ENCODE assay signal across 11 cellular contexts in genomic region chr17:50218771-50219315, GRCh38. TPM values are rescaled to one million over a fixed set of nuclear protein-coding genes. Genes with fewer than 3 reads are reported as not detected.
A peak's percentile ranks its signal among the peaks of the same experiment; 100 is the strongest.
DNase-seq lines count a peak whose midpoint lies in the region; ATAC-seq and TF ChIP-seq lines count a peak whose summit lies in the region.
"Had no signal": no experiment of that assay in that cellular context is flagged by ENCODE, and none has a peak within 500 bp of the region (broad histone marks: within the 10 kb centered on the region; RNA-seq: fewer than 3 reads in every experiment).

No MANE protein-coding gene starts in this region.

- DNase-seq in left ventricle myocardium inferior (no peak), cardiac septum (ENCODE audit: low spot score) (no peak), brain pericyte (ENCODE audit: low read depth, low spot score) (peak; percentile 49), mesothelial cell of epicardium (ENCODE audit: low spot score in 2 of 2, unreplicated experiment in 2 of 2) (no peak), Ammon's horn (ENCODE audit: low spot score) (no peak), H7 (no peak)
- no peak for DNase-seq in stimulated activated CD4-positive, alpha-beta T cell treated with anti-CD3 and anti-CD28 coated beads, Interleukin-4, amount 100 ng/mL, for 1 hour
- DNase-seq: small intestine, WERI-Rb-1 had no signal

- peaks cover 62% of the 10 kb centered on the region for H3K4me1 Mint-ChIP-seq in mesothelial cell of epicardium

- peaks cover 26% of the 10 kb centered on the region for H3K27me3 ChIP-seq in left ventricle myocardium inferior (ENCODE audit: low read depth)
- H3K27me3 ChIP-seq in H7 (ENCODE audit: control insufficient read depth, insufficient read depth, low read length), result no peaks in the 10 kb centered on the region

- no peak for ATAC-seq in HG03342 (IDR thresholded peaks at IDR 0.05; ENCODE audit: unreplicated experiment)

- peak overlapping the region; percentile 96 for H3K27ac Mint-ChIP-seq in mesothelial cell of epicardium

- H3K27ac ChIP-seq in left ventricle myocardium inferior (replicated peaks), result peak overlapping the region; percentile 77
- H3K27ac ChIP-seq: WERI-Rb-1 had no signal

- no peaks in the 10 kb centered on the region for H3K27me3 Mint-ChIP-seq in mesothelial cell of epicardium (ENCODE audit: low read depth)

- H3K36me3 Mint-ChIP-seq in mesothelial cell of epicardium, result no peaks in the 10 kb centered on the region
- H3K36me3 Mint-ChIP-seq: CD14-positive monocyte had no signal

- H3K9me3 ChIP-seq in left ventricle myocardium inferior (replicated peaks), result no peaks in the 10 kb centered on the region

- H3K4me3 ChIP-seq in left ventricle myocardium inferior (no peak overlapping the region), H7 (ENCODE audit: insufficient read depth, low read depth, low read length) (no peak overlapping the region)

- peaks cover 56% of the 10 kb centered on the region for H3K4me1 ChIP-seq in left ventricle myocardium inferior

- no peaks in the 10 kb centered on the region for H3K9me3 Mint-ChIP-seq in mesothelial cell of epicardium

- H3K36me3 ChIP-seq in left ventricle myocardium inferior, result no peaks in the 10 kb centered on the region
- no peaks in the 10 kb centered on the region for H3K36me3 ChIP-seq in H7 (replicated peaks; ENCODE audit: control insufficient read depth, insufficient read depth, low read length)
- H3K36me3 ChIP-seq: WERI-Rb-1 had no signal

- intact Hi-C loops in left ventricle myocardium inferior (cut with micrococcal nuclease), result no loop called here
- intact Hi-C loops in cardiac septum (cut with DNase I), result no loop called here

- H3K4me3 Mint-ChIP-seq in mesothelial cell of epicardium, result no peak overlapping the region
- H3K4me3 Mint-ChIP-seq: CD14-positive monocyte had no signal

- TF ChIP-seq CTCF in left ventricle myocardium inferior (IDR thresholded peaks at IDR 0.05; ENCODE audit: borderline replicate concordance) (no peak), mesothelial cell of epicardium (IDR thresholded peaks at IDR 0.05; ENCODE audit: unreplicated experiment) (no peak)

RNA-seq across cellular contexts. Expression of gene COL1A1, which starts 17.4 kb away (rescaled TPM):
- total RNA-seq in left ventricle myocardium inferior (45.8 TPM), cardiac septum (142 TPM), mesothelial cell of epicardium (3,780 to 4,004 TPM (median 3,972 TPM) in 3 replicates)
- total RNA-seq in H7 (2014; rRNA removed; shearing (Covaris generic)), result 8.2 and 9.4 TPM in 2 replicates

RNA-seq across cellular contexts. Expression of gene SGCA, which starts 53.0 kb away (rescaled TPM):
- total RNA-seq in left ventricle myocardium inferior, result 137 TPM
- 159 TPM for total RNA-seq in cardiac septum
- total RNA-seq in mesothelial cell of epicardium, result not detected in 3 replicates
- 0.52 and 1.1 TPM in 2 replicates for total RNA-seq in H7 (2014; rRNA removed; shearing (Covaris generic))

RNA-seq across cellular contexts. Expression of gene TMEM92, which starts 55.4 kb away (rescaled TPM):
- total RNA-seq in left ventricle myocardium inferior (not detected), cardiac septum (not detected), mesothelial cell of epicardium (2.7 to 3.9 TPM (median 3.6 TPM) in 3 replicates)
- 7.3 and 7.5 TPM in 2 replicates for total RNA-seq in H7 (2014; rRNA removed; shearing (Covaris generic))

Comparison
In these comparisons a context has a peak if more than half of its experiments do, and no peak if none do; other contexts are left out.
1. RNA of gene COL1A1, which starts 17.4 kb away (total RNA-seq): 3,780 to 4,004 TPM in mesothelial cell of epicardium; 142 TPM in cardiac septum (single experiment), 45.8 TPM in left ventricle myocardium inferior (single experiment) and 8.2 to 9.4 TPM in H7; every median in the first group is over 10 times any median in the second.
2. RNA of gene SGCA, which starts 53.0 kb away (total RNA-seq): 159 TPM in cardiac septum (single experiment) and 137 TPM in left ventricle myocardium inferior (single experiment); 0.52 to 1.1 TPM in H7 and not detected in mesothelial cell of epicardium; every median in the first group is over 10 times any median in the second.